In genomic region chr4:141388483-141388882, GRCh38 we compare ENCODE assay signal across 16 cellular contexts.
DNase-seq lines count a peak whose midpoint lies in the region; ATAC-seq, FAIRE-seq and TF ChIP-seq lines count a peak whose summit lies in the region.
"Had no signal": no experiment of that assay in that cellular context is flagged by ENCODE, and none has a peak within 500 bp of the region (broad histone marks: within the 10 kb centered on the region; RNA-seq: fewer than 3 reads in every experiment).

No MANE protein-coding gene starts in this region.

- H2AFZ ChIP-seq in ACC112 (ENCODE audit: low read length, unreplicated experiment) (no peak overlapping the region), keratinocyte (ENCODE audit: control insufficient read depth, low read length) (peak overlapping the region; percentile 12)

- no peaks in the 10 kb centered on the region for H4K20me1 ChIP-seq in keratinocyte (ENCODE audit: control insufficient read depth, extremely low read depth, insufficient read depth, low read length)

- no peak for ATAC-seq in stimulated activated naive B cell treated with anti-CD40 and anti-IgM and Interleukin-4, amounts not matched to agents 10 μg/mL and 1 μg/mL and 100 μg/mL, for 72 hours (replicated peaks)
- ATAC-seq: activated CD8-positive, alpha-beta T cell treated with anti-CD3 and anti-CD28 coated beads for 36 hours; activated T-helper 17 cell treated with anti-CD3 and anti-CD28 coated beads, Interleukin-2, amount 50 U/mL, for 72 hours; heart left ventricle had no signal

- FAIRE-seq in keratinocyte (lab: Jason Lieb, UNC), result no peak

- peak overlapping the region; percentile 22 for H3K9ac ChIP-seq in keratinocyte (ENCODE audit: control insufficient read depth, extremely low read depth, insufficient read depth, low read length)

- dilution Hi-C loops in keratinocyte (cut with MboI; ENCODE audit: extremely low pct_ligation_motif_present, low sequenced_read_pairs), result no loop called here

- no peaks in the 10 kb centered on the region for H3K27me3 Mint-ChIP-seq in HFFc6 (ENCODE audit: insufficient read depth)
- no peaks in the 10 kb centered on the region for H3K27me3 Mint-ChIP-seq in stimulated activated naive B cell treated with anti-CD40 and anti-IgM and Interleukin-4, amounts not matched to agents 10 μg/mL and 1 μg/mL and 100 μg/mL, for 72 hours
- H3K27me3 Mint-ChIP-seq: activated CD8-positive, alpha-beta T cell treated with anti-CD3 and anti-CD28 coated beads for 36 hours; progenitor cell of endocrine pancreas had no signal

- no peaks in the 10 kb centered on the region for H3K9me3 Mint-ChIP-seq in HFFc6
- peaks cover 0 to 3% of the 10 kb centered on the region in 2 donors for H3K9me3 Mint-ChIP-seq in stimulated activated naive B cell treated with anti-CD40 and anti-IgM and Interleukin-4, amounts not matched to agents 10 μg/mL and 1 μg/mL and 100 μg/mL, for 72 hours
- H3K9me3 Mint-ChIP-seq: activated CD8-positive, alpha-beta T cell treated with anti-CD3 and anti-CD28 coated beads for 36 hours; activated T-helper 17 cell treated with anti-CD3 and anti-CD28 coated beads, Interleukin-2, amount 50 U/mL, for 72 hours had no signal

- H3K27ac Mint-ChIP-seq in HFFc6, result peak overlapping the region; percentile 80
- H3K27ac Mint-ChIP-seq in stimulated activated naive B cell treated with anti-CD40 and anti-IgM and Interleukin-4, amounts not matched to agents 10 μg/mL and 1 μg/mL and 100 μg/mL, for 72 hours, result no peak overlapping the region
- H3K27ac Mint-ChIP-seq: activated CD8-positive, alpha-beta T cell treated with anti-CD3 and anti-CD28 coated beads for 36 hours; activated T-helper 17 cell treated with anti-CD3 and anti-CD28 coated beads, Interleukin-2, amount 50 U/mL, for 72 hours; progenitor cell of endocrine pancreas had no signal

- no peaks in the 10 kb centered on the region for H3K79me2 ChIP-seq in ACC112 (ENCODE audit: control insufficient read depth, insufficient read depth, low read length, unreplicated experiment)
- no peaks in the 10 kb centered on the region for H3K79me2 ChIP-seq in keratinocyte (ENCODE audit: control insufficient read depth, insufficient read depth, low read length)

- H3K9me3 ChIP-seq in keratinocyte (ENCODE audit: control insufficient read depth, low read depth, low read length), result no peaks in the 10 kb centered on the region

- peak overlapping the region; percentile 48 for H3K4me3 Mint-ChIP-seq in HFFc6
- no peak overlapping the region for H3K4me3 Mint-ChIP-seq in stimulated activated naive B cell treated with anti-CD40 and anti-IgM and Interleukin-4, amounts not matched to agents 10 μg/mL and 1 μg/mL and 100 μg/mL, for 72 hours
- H3K4me3 Mint-ChIP-seq: activated CD8-positive, alpha-beta T cell treated with anti-CD3 and anti-CD28 coated beads for 36 hours; activated T-helper 17 cell treated with anti-CD3 and anti-CD28 coated beads, Interleukin-2, amount 50 U/mL, for 72 hours had no signal

- peak; percentile 87 for DNase-seq in HFFc6
- DNase-seq in cardiac fibroblast (ENCODE audit: low read depth in 2 of 2), result peak; percentile 64 to 90
- DNase-seq in keratinocyte (ENCODE audit: low read depth, low spot score), result no peak
- no peak for DNase-seq in stimulated activated naive CD4-positive, alpha-beta T cell treated with Interleukin-2 at 50 U/mL for 16 hours (lab: John Stamatoyannopoulos, UW)
- no peak for DNase-seq in T1000 (lab: John Stamatoyannopoulos, UW)
- no peak for DNase-seq in stimulated activated naive B cell treated with anti-CD40 and anti-IgM and Interleukin-4, amounts not matched to agents 10 μg/mL and 1 μg/mL and 100 μg/mL, for 72 hours
- DNase-seq in midbrain (lab: John Stamatoyannopoulos, UW), result no peak
- DNase-seq: 8988T; activated CD8-positive, alpha-beta T cell treated with anti-CD3 and anti-CD28 coated beads for 36 hours; COR-L47; heart left ventricle; NCI-H1694; WERI-Rb-1 had no signal

- no peaks in the 10 kb centered on the region for H3K9me1 ChIP-seq in keratinocyte (ENCODE audit: control insufficient read depth, extremely low read depth, insufficient read depth, low read length)

- 0 out of 2 replicates have a peak overlapping the region, but pooled peaks have one; percentile 4 for H3K27ac ChIP-seq in ACC112 (ENCODE audit: low read depth, low read length)
- H3K27ac ChIP-seq in keratinocyte (ENCODE audit: control insufficient read depth, insufficient read depth, low read length), result peak overlapping the region; percentile 33
- H3K27ac ChIP-seq: heart left ventricle, WERI-Rb-1 had no signal

- H3K36me3 Mint-ChIP-seq in HFFc6 (ENCODE audit: low read depth), result no peaks in the 10 kb centered on the region
- no peaks in the 10 kb centered on the region for H3K36me3 Mint-ChIP-seq in stimulated activated naive B cell treated with anti-CD40 and anti-IgM and Interleukin-4, amounts not matched to agents 10 μg/mL and 1 μg/mL and 100 μg/mL, for 72 hours

- TF ChIP-seq CTCF in HFFc6 (IDR thresholded peaks at IDR 0.05) (no peak), cardiac fibroblast (IDR thresholded peaks at IDR 0.05; ENCODE audit: low read depth, low read length) (no peak), keratinocyte (optimal IDR thresholded peaks at IDR 0.05 in 1 of 3, IDR thresholded peaks at IDR 0.05 in 1 of 3, conservative IDR thresholded peaks at IDR 0.05 in 1 of 3; ENCODE audit: extremely low read depth in 1 of 3, insufficient read depth in 2 of 3, low read length in 3 of 3) (no peak)

- no peaks in the 10 kb centered on the region for H3K27me3 ChIP-seq in ACC112 (ENCODE audit: insufficient read depth, low read length)
- no peaks in the 10 kb centered on the region for H3K27me3 ChIP-seq in keratinocyte (ENCODE audit: control insufficient read depth, extremely low read depth, insufficient read depth, low read length)
- H3K27me3 ChIP-seq: heart left ventricle had no signal

- H3K4me1 ChIP-seq in ACC112 (ENCODE audit: control insufficient read depth, insufficient read depth, low read length, unreplicated experiment) (peaks cover 4% of the 10 kb centered on the region), keratinocyte (ENCODE audit: control insufficient read depth, extremely low read depth, insufficient read depth, low read length) (peaks cover 21% of the 10 kb centered on the region)
- H3K4me1 ChIP-seq: heart left ventricle had no signal

- H3K4me3 ChIP-seq in ACC112 (ENCODE audit: low read depth, low read length) (no peak overlapping the region), cardiac fibroblast (replicated peaks in 1 of 2; ENCODE audit: low read depth in 2 of 2, low read length in 2 of 2) (no peak overlapping the region), keratinocyte (ENCODE audit: control insufficient read depth in 2 of 3, extremely low read depth in 1 of 3, insufficient read depth in 2 of 3, low read depth in 1 of 3, low read length in 3 of 3) (no peak overlapping the region)
- H3K4me3 ChIP-seq: heart left ventricle had no signal

- no peak overlapping the region for H3K4me2 ChIP-seq in keratinocyte (ENCODE audit: control insufficient read depth, extremely low read depth, insufficient read depth, low read depth, low read length)

- H3K36me3 ChIP-seq in ACC112 (ENCODE audit: insufficient read depth, low read length) (no peaks in the 10 kb centered on the region), keratinocyte (ENCODE audit: control insufficient read depth in 2 of 2, extremely low read depth in 1 of 2, insufficient read depth in 2 of 2, low read length in 2 of 2) (no peaks in the 10 kb centered on the region)
- H3K36me3 ChIP-seq: heart left ventricle, WERI-Rb-1 had no signal

- H3K4me1 Mint-ChIP-seq in HFFc6 (ENCODE audit: low read depth), result peaks cover 45% of the 10 kb centered on the region
- peaks cover 0 to 4% of the 10 kb centered on the region in 2 donors for H3K4me1 Mint-ChIP-seq in stimulated activated naive B cell treated with anti-CD40 and anti-IgM and Interleukin-4, amounts not matched to agents 10 μg/mL and 1 μg/mL and 100 μg/mL, for 72 hours
- H3K4me1 Mint-ChIP-seq: activated T-helper 17 cell treated with anti-CD3 and anti-CD28 coated beads, Interleukin-2, amount 50 U/mL, for 72 hours had no signal

Comparison
In these comparisons a context has a peak if more than half of its experiments do, and no peak if none do; other contexts are left out.
1. DNase-seq: peak in HFFc6 (single experiment) and cardiac fibroblast (2 of 2); none in keratinocyte (single experiment), stimulated activated naive CD4-positive, alpha-beta T cell treated with Interleukin-2 at 50 U/mL for 16 hours (single experiment), T1000 (single experiment), stimulated activated naive B cell treated with anti-CD40 and anti-IgM and Interleukin-4, amounts not matched to agents 10 μg/mL and 1 μg/mL and 100 μg/mL, for 72 hours (single experiment) and midbrain (single experiment).